In the genomic region with DNA sequence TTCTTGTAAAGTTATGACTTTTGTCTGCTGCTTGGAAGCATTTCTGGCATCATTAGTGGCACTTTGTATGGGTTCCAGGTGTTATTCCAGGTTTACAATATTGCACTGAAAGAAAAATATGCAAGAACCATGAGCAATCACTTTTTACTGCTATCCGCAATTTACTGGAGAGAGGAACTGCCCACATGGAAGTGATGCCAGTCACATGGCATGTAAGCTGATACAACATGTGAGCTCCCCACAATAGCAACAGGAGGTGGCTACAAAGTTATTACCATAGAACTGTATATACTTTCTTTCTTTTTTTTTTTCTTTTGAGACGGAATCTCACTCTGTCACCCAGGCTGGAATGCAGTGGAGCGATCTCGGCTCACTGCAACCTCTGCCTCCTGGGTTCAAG, we compare ENCODE assay signal across 25 cellular contexts.
"Had no signal": no experiment of that assay in that cellular context is flagged by ENCODE, and none has a peak within 500 bp of the region (broad histone marks: within the 10 kb centered on the region; RNA-seq: fewer than 3 reads in every experiment).

No MANE protein-coding gene starts in this region.

- H3K27me3 ChIP-seq: brain microvascular endothelial cell, neutrophil, pancreas, vagina had no signal

- FAIRE-seq: pancreas, TTC549 had no signal

- H3K4me3 Mint-ChIP-seq: activated CD4-positive, alpha-beta memory T cell treated with anti-CD3 and anti-CD28 coated beads, Interleukin-2, amount 10 ng/mL, durations not matched to agents 7 days and 5 days; activated CD4-positive, alpha-beta T cell treated with anti-CD3 and anti-CD28 coated beads for 36 hours; activated naive CD8-positive, alpha-beta T cell treated with anti-CD3 and anti-CD28 coated beads, Interleukin-2, amount 10 ng/mL, durations not matched to agents 7 days and 5 days; natural killer cell treated with Interleukin-12 subunit alpha and Interleukin-12 subunit beta and Interleukin-15 and Interleukin-18, amount 100 ng/mL, for 72 hours; T-helper 2 cell treated with Interferon-gamma antibody and Interleukin-4, amounts not matched to agents 5 μg/mL and 100 μg/mL, for 36 hours; WTC11 had no signal

- H3K9me3 ChIP-seq: lower lobe of right lung, neutrophil, pancreas, vagina had no signal

- H3K27me3 Mint-ChIP-seq: activated CD4-positive, alpha-beta memory T cell treated with anti-CD3 and anti-CD28 coated beads, Interleukin-2, amount 10 ng/mL, durations not matched to agents 7 days and 5 days; activated CD4-positive, alpha-beta T cell treated with anti-CD3 and anti-CD28 coated beads for 36 hours; activated naive CD8-positive, alpha-beta T cell treated with anti-CD3 and anti-CD28 coated beads, Interleukin-2, amount 10 ng/mL, durations not matched to agents 7 days and 5 days had no signal

- H3K36me3 ChIP-seq: brain microvascular endothelial cell, gastroesophageal sphincter, heart right ventricle, lower lobe of right lung, neutrophil, pancreas, vagina had no signal

- H3K27ac Mint-ChIP-seq: activated CD4-positive, alpha-beta memory T cell treated with anti-CD3 and anti-CD28 coated beads, Interleukin-2, amount 10 ng/mL, durations not matched to agents 7 days and 5 days; activated CD4-positive, alpha-beta T cell treated with anti-CD3 and anti-CD28 coated beads for 36 hours; activated naive CD8-positive, alpha-beta T cell treated with anti-CD3 and anti-CD28 coated beads, Interleukin-2, amount 10 ng/mL, durations not matched to agents 7 days and 5 days; activated T-helper 2 cell treated with anti-CD3 and anti-CD28 coated beads, Interferon-gamma antibody, Interleukin-2, Interleukin-4, amounts not matched to agents 10 μg/mL and 5 μg/mL and 100 μg/mL, durations not matched to agents 14 hours and 24 hours and 36 hours; natural killer cell treated with Interleukin-12 subunit alpha and Interleukin-12 subunit beta and Interleukin-15 and Interleukin-18, amount 100 ng/mL, for 72 hours; T-helper 2 cell treated with Interferon-gamma antibody and Interleukin-4, amounts not matched to agents 5 μg/mL and 100 μg/mL, for 36 hours; WTC11 had no signal

- H3K4me1 ChIP-seq: gastroesophageal sphincter, heart right ventricle, lower lobe of right lung, pancreas, vagina had no signal

- H3K4me1 Mint-ChIP-seq: activated CD4-positive, alpha-beta memory T cell treated with anti-CD3 and anti-CD28 coated beads, Interleukin-2, amount 10 ng/mL, durations not matched to agents 7 days and 5 days had no signal

- H3K9me3 Mint-ChIP-seq: activated T-helper 2 cell treated with anti-CD3 and anti-CD28 coated beads, Interferon-gamma antibody, Interleukin-2, Interleukin-4, amounts not matched to agents 10 μg/mL and 5 μg/mL and 100 μg/mL, durations not matched to agents 14 hours and 24 hours and 36 hours; natural killer cell treated with Interleukin-12 subunit alpha and Interleukin-12 subunit beta and Interleukin-15 and Interleukin-18, amount 100 ng/mL, for 72 hours had no signal

- H3K27ac ChIP-seq: brain microvascular endothelial cell, coronary artery, gastroesophageal sphincter, heart right ventricle, lower lobe of right lung, neutrophil, pancreas, vagina had no signal

- ATAC-seq: activated CD4-positive, alpha-beta T cell treated with anti-CD3 and anti-CD28 coated beads for 36 hours; gastroesophageal sphincter; heart right ventricle; left cardiac atrium; lower lobe of right lung; natural killer cell treated with Interleukin-12 subunit alpha and Interleukin-12 subunit beta and Interleukin-15 and Interleukin-18, amount 100 ng/mL, for 72 hours; pancreas; stimulated activated naive CD8-positive, alpha-beta T cell treated with anti-CD3 and anti-CD28 coated beads, Interleukin-15, Interleukin-2, amounts not matched to agents 100 U/mL and 50 U/mL, for 24 hours; WTC11 had no signal

- H3K36me3 Mint-ChIP-seq: natural killer cell treated with Interleukin-12 subunit alpha and Interleukin-12 subunit beta and Interleukin-15 and Interleukin-18, amount 100 ng/mL, for 72 hours; WTC11 had no signal

- DNase-seq: activated CD4-positive, alpha-beta memory T cell treated with anti-CD3 and anti-CD28 coated beads, Interleukin-2, amount 10 ng/mL, durations not matched to agents 7 days and 5 days; activated CD4-positive, alpha-beta T cell treated with anti-CD3 and anti-CD28 coated beads for 36 hours; activated naive CD4-positive, alpha-beta T cell treated with Interleukin-2 at 50 U/mL for 16 hours; activated naive CD8-positive, alpha-beta T cell treated with anti-CD3 and anti-CD28 coated beads, Interleukin-2, amount 10 ng/mL, durations not matched to agents 7 days and 5 days; activated T-cell treated with anti-CD3 and anti-CD28 coated beads, Interleukin-2, amount 50 U/mL, for 1 hour; amygdala; brain microvascular endothelial cell; heart right ventricle; left cardiac atrium; lower lobe of right lung; pancreas; stimulated activated CD4-positive, alpha-beta T cell treated with anti-CD3 and anti-CD28 coated beads, Interleukin-12 subunit alpha, Interleukin-12 subunit beta, amount 100 ng/mL, for 4 hours; stimulated activated CD4-positive, alpha-beta T cell treated with anti-CD3 and anti-CD28 coated beads, Interleukin-1b, Interleukin-23, amount 100 ng/mL, for 48 hours; stimulated activated naive CD8-positive, alpha-beta T cell treated with anti-CD3 and anti-CD28 coated beads, Interleukin-15, Interleukin-2, amounts not matched to agents 100 U/mL and 50 U/mL, for 24 hours; SW 1271; trophoblast cell had no signal

- H3K4me3 ChIP-seq: coronary artery, gastroesophageal sphincter, heart right ventricle, lower lobe of right lung, pancreas, vagina had no signal
